ENCODE assay signal across 9 cellular contexts in genomic region chrX:37349131-37350033, GRCh38. TPM values are rescaled to one million over a fixed set of nuclear protein-coding genes. Genes with fewer than 3 reads are reported as not detected.
DNase-seq lines count a peak whose midpoint lies in the region; ATAC-seq, FAIRE-seq and TF ChIP-seq lines count a peak whose summit lies in the region.
"Had no signal": no experiment of that assay in that cellular context is flagged by ENCODE, and none has a peak within 500 bp of the region (broad histone marks: within the 10 kb centered on the region; RNA-seq: fewer than 3 reads in every experiment).

Gene PRRG1 (plus strand): TSS chrX:37349364. CDS start chrX:37406250, 56,886 bp downstream.

- intact Hi-C loops in heart left ventricle (cut with DNase I): loop anchor here in 2 of 10 donors (5.0 to 10.0 kb wide), 2 partner anchors 65 to 73 kb away; no protein-coding TSS in a partner anchor

- H3K27ac ChIP-seq in heart left ventricle (peak within 1 kb of the TSS; percentile 68 to 89 (median 83)), neutrophil (no peak within 1 kb of the TSS)

- H3K4me3 ChIP-seq in heart left ventricle (peak within 1 kb of the TSS; percentile 45 to 83 (median 69)), neutrophil (ENCODE audit: low read depth in 1 of 2, low read length in 1 of 2) (peak within 1 kb of the TSS; percentile 42 to 54)

- FAIRE-seq in GM19239 (lab: Jason Lieb, UNC): no peak

- DNase-seq in EL: peak; percentile 75
- peak; percentile 79 to 85 for DNase-seq in NCI-H2081 (lab: John Stamatoyannopoulos, UW)
- DNase-seq in amygdala (lab: John Stamatoyannopoulos, UW): peak; percentile 2 to 83 (median 68)
- peak; percentile 75 to 89 (median 86) for DNase-seq in heart left ventricle
- no peak for DNase-seq in GM19239 (ENCODE audit: insufficient read length, low spot score)
- no peak for DNase-seq in DMS79 treated with DMSO at 0.1 percent for 48 hours (lab: John Stamatoyannopoulos, UW)

- peak in 1 of 2 donors; percentile 54 for TF ChIP-seq POLR2A in heart left ventricle (IDR thresholded peaks at IDR 0.05)

- H3K9me3 ChIP-seq in heart left ventricle (no peaks in the 10 kb centered on the region), neutrophil (no peaks in the 10 kb centered on the region)

- 1 to 40% (median 15%) methylated on average over 54 to 66 of the region's 66 CpGs for WGBS in heart left ventricle, 4 donors

- no peak for TF ChIP-seq CTCF in heart left ventricle (IDR thresholded peaks at IDR 0.05)
- no peak for TF ChIP-seq CTCF in neutrophil (IDR thresholded peaks at IDR 0.05)

- H3K36me3 ChIP-seq in heart left ventricle (no peaks in the 10 kb centered on the region), neutrophil (no peaks in the 10 kb centered on the region)

- ATAC-seq in heart left ventricle (peak; percentile 95 to 97 (median 96)), GM21423 (IDR thresholded peaks at IDR 0.05; ENCODE audit: unreplicated experiment) (no peak)

- H3K27me3 ChIP-seq in heart left ventricle: peaks cover 0 to 30% (median 0%) of the 10 kb centered on the region in 9 donors
- H3K27me3 ChIP-seq in neutrophil: peaks cover 42% of the 10 kb centered on the region

- H3K4me1 ChIP-seq in heart left ventricle (peaks cover 0 to 22% (median 2%) of the 10 kb centered on the region in 12 donors), neutrophil (ENCODE audit: control insufficient read depth in 1 of 2, insufficient read depth in 1 of 2, low read depth in 1 of 2, low read length in 1 of 2) (peaks cover 0 to 3% of the 10 kb centered on the region in 2 experiments)

RNA-seq across cellular contexts. Expression of gene PRRG1, which starts in this region (rescaled TPM):
- 10 to 100 TPM in 7 of 9 donors, 1 to 10 TPM in 2; 7.2 to 17.3 (median 10.2) TPM for total RNA-seq in heart left ventricle
- 1 to 10 TPM; 3.0 to 4.5 TPM for polyA plus RNA-seq in heart left ventricle
- total RNA-seq: T-helper 1 cell treated with Interleukin-12 subunit alpha and Interleukin-12 subunit beta and Interleukin-4 antibody, amounts not matched to agents 30 ng/mL and 1 ng/mL, for 36 hours had no signal

Comparison
In these comparisons a context has a peak if more than half of its experiments do, and no peak if none do; other contexts are left out.
1. DNase-seq: peak in EL (single experiment), NCI-H2081 (2 of 2), amygdala (56 of 56) and heart left ventricle (5 of 5); none in GM19239 (single experiment) and DMS79 treated with DMSO at 0.1 percent for 48 hours (single experiment).